8 cellular contexts compared by ENCODE assay signal in genomic region chr2:190343500-190344274, GRCh38. TPM values are rescaled to one million over a fixed set of nuclear protein-coding genes. Genes with fewer than 3 reads are reported as not detected.
DNase-seq lines count a peak whose midpoint lies in the region; ATAC-seq and TF ChIP-seq lines count a peak whose summit lies in the region.

TSS of gene INPP1 (plus strand) at chr2:190343589. CDS start at chr2:190360103, 16,514 bp downstream.

- H3K27ac Mint-ChIP-seq in activated T-helper 17 cell treated with anti-CD3 and anti-CD28 coated beads, Interleukin-2, amount 50 U/mL, for 72 hours: peak within 1 kb of the TSS; percentile 82

- H3K4me3 Mint-ChIP-seq in activated T-helper 17 cell treated with anti-CD3 and anti-CD28 coated beads, Interleukin-2, amount 50 U/mL, for 72 hours: peak within 1 kb of the TSS; percentile 93

- peak; percentile 82 for DNase-seq in CD1c-positive myeloid dendritic cell (ENCODE audit: extremely low spot score)
- peak; percentile 46 for DNase-seq in OCI-M1 (lab: John Stamatoyannopoulos, UW)
- peak; percentile 62 for DNase-seq in fibroblast of gingiva (ENCODE audit: low read depth)
- DNase-seq in myocyte (ENCODE audit: low read depth): peak; percentile 80

- TF ChIP-seq POLR2A in GM19099 (IDR thresholded peaks at IDR 0.05; ENCODE audit: extremely low read depth, insufficient read length, low read depth): peak; percentile 44

- H3K27ac ChIP-seq in temporal lobe (ENCODE audit: low read depth, low read length): peak within 1 kb of the TSS; percentile 91

- no peaks in the 10 kb centered on the region for H3K36me3 Mint-ChIP-seq in activated T-helper 17 cell treated with anti-CD3 and anti-CD28 coated beads, Interleukin-2, amount 50 U/mL, for 72 hours (ENCODE audit: low read depth)

- peaks cover 4% of the 10 kb centered on the region for H3K4me1 Mint-ChIP-seq in activated T-helper 17 cell treated with anti-CD3 and anti-CD28 coated beads, Interleukin-2, amount 50 U/mL, for 72 hours

- H3K27me3 Mint-ChIP-seq in activated T-helper 17 cell treated with anti-CD3 and anti-CD28 coated beads, Interleukin-2, amount 50 U/mL, for 72 hours: no peaks in the 10 kb centered on the region

- ATAC-seq in HG03159 (IDR thresholded peaks at IDR 0.05; ENCODE audit: unreplicated experiment): peak; percentile 59
- ATAC-seq in activated T-helper 17 cell treated with anti-CD3 and anti-CD28 coated beads, Interleukin-2, amount 50 U/mL, for 72 hours (replicated peaks): peak; percentile 73

- no peaks in the 10 kb centered on the region for H3K9me3 Mint-ChIP-seq in activated T-helper 17 cell treated with anti-CD3 and anti-CD28 coated beads, Interleukin-2, amount 50 U/mL, for 72 hours

RNA-seq across cellular contexts. Expression of gene INPP1, which starts in this region (rescaled TPM):
- 10 to 100 TPM; 13.2 to 15.5 TPM for total RNA-seq in activated T-helper 17 cell treated with anti-CD3 and anti-CD28 coated beads, Interleukin-2, amount 50 U/mL, for 72 hours
- 18.7 and 19.6 TPM in 2 replicates for total RNA-seq in myocyte
- polyA plus RNA-seq in myocyte (2012): 22.5 TPM
- 16.5 TPM for total RNA-seq in temporal lobe

Comparison
In these comparisons a context has a peak if more than half of its experiments do, and no peak if none do; other contexts are left out.
1. Peak in every context shown above with its lines: DNase-seq, ATAC-seq and H3K27ac ChIP-seq.